In the genomic region with DNA sequence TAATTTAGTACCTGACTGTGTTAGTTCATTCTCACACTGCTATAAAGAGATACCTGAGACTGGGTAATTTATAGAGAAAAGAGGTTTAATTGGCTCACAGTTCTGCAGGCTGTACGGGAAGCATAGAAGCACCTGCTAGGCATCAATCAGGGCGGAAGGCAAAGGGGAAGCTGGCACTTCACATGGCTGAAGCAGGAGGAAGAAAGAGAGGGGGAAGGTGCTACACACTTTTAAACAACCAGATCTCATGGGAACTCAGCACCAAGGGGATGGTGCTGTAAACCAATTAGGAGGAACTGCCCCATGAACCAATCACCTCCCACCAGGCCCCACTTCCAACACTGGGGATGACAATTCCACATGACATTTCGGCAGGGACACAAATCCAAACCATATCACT, we compare ENCODE assay signal across 15 cellular contexts. TPM values are rescaled to one million over a fixed set of nuclear protein-coding genes. Genes with fewer than 3 reads are reported as not detected.
DNase-seq lines count a peak whose midpoint lies in the region; ATAC-seq and TF ChIP-seq lines count a peak whose summit lies in the region.
"Had no signal": no experiment of that assay in that cellular context is flagged by ENCODE, and none has a peak within 500 bp of the region (broad histone marks: within the 10 kb centered on the region; RNA-seq: fewer than 3 reads in every experiment).

No MANE protein-coding gene starts in this region.

- DNase-seq in NCI-H1436 (lab: John Stamatoyannopoulos, UW) (peak; percentile 10), NCI-H1436 treated with DMSO at 0.1 percent for 48 hours (lab: John Stamatoyannopoulos, UW) (no peak), T-helper 17 cell (no peak), NCI-H1092 treated with DMSO at 0.1 percent for 48 hours (lab: John Stamatoyannopoulos, UW) (no peak), NCI-H2196 (lab: John Stamatoyannopoulos, UW; ENCODE audit: unreplicated experiment) (no peak)
- DNase-seq in CD4-positive, alpha-beta memory T cell, result no peak
- no peak for DNase-seq in stimulated activated effector memory CD8-positive, alpha-beta T cell treated with anti-CD3 and anti-CD28 coated beads, Interleukin-12 subunit alpha, Interleukin-12 subunit beta, amount 100 ng/mL, for 72 hours (ENCODE audit: low spot score in 2 of 2)
- DNase-seq in activated CD8-positive, alpha-beta T cell treated with anti-CD3 and anti-CD28 coated beads for 36 hours, result no peak
- DNase-seq: 8988T, GM23248, HCEC 1CT, NCI-H1105, NCI-H2029, Right ventricle myocardium superior had no signal

- intact Hi-C loops in CD4-positive, alpha-beta memory T cell (cut with micrococcal nuclease), result no loop called here
- intact Hi-C loops in activated CD8-positive, alpha-beta T cell treated with anti-CD3 and anti-CD28 coated beads for 36 hours (cut with micrococcal nuclease), result no loop called here

- H3K27ac Mint-ChIP-seq in CD4-positive, alpha-beta memory T cell, result peak overlapping the region in 5 of 7 donors; percentile 1 to 61 (median 45)
- H3K27ac Mint-ChIP-seq in T-helper 17 cell, result peak overlapping the region; percentile 68
- peak overlapping the region; percentile 5 for H3K27ac Mint-ChIP-seq in stimulated activated effector memory CD8-positive, alpha-beta T cell treated with anti-CD3 and anti-CD28 coated beads, Interleukin-12 subunit alpha, Interleukin-12 subunit beta, amount 100 ng/mL, for 72 hours
- H3K27ac Mint-ChIP-seq in activated CD8-positive, alpha-beta T cell treated with anti-CD3 and anti-CD28 coated beads for 36 hours, result no peak overlapping the region

- POLR2A ChIA-PET in CD4-positive, alpha-beta memory T cell (lab: Charles Lee; ENCODE audit: partially characterized antibody), result no interaction called here
- POLR2A ChIA-PET in activated CD8-positive, alpha-beta T cell treated with anti-CD3 and anti-CD28 coated beads for 36 hours (lab: Charles Lee), result no interaction called here

- H3K27ac ChIP-seq in CD4-positive, alpha-beta memory T cell (ENCODE audit: low read depth, low read length), result no peak overlapping the region
- H3K27ac ChIP-seq: GM23248, SK-N-MC had no signal

- H3K36me3 Mint-ChIP-seq in CD4-positive, alpha-beta memory T cell, result peaks cover 38 to 43% of the 10 kb centered on the region in 2 donors
- H3K36me3 Mint-ChIP-seq in T-helper 17 cell (ENCODE audit: low read depth), result peaks cover 12% of the 10 kb centered on the region
- peaks cover 54% of the 10 kb centered on the region for H3K36me3 Mint-ChIP-seq in stimulated activated effector memory CD8-positive, alpha-beta T cell treated with anti-CD3 and anti-CD28 coated beads, Interleukin-12 subunit alpha, Interleukin-12 subunit beta, amount 100 ng/mL, for 72 hours
- peaks cover 21% of the 10 kb centered on the region for H3K36me3 Mint-ChIP-seq in activated CD8-positive, alpha-beta T cell treated with anti-CD3 and anti-CD28 coated beads for 36 hours (ENCODE audit: low read depth)

- no peaks in the 10 kb centered on the region for H3K27me3 Mint-ChIP-seq in CD4-positive, alpha-beta memory T cell
- H3K27me3 Mint-ChIP-seq in T-helper 17 cell, result no peaks in the 10 kb centered on the region
- H3K27me3 Mint-ChIP-seq in activated CD8-positive, alpha-beta T cell treated with anti-CD3 and anti-CD28 coated beads for 36 hours, result no peaks in the 10 kb centered on the region

- TF ChIP-seq CTCF in activated CD8-positive, alpha-beta T cell treated with anti-CD3 and anti-CD28 coated beads for 36 hours (IDR thresholded peaks at IDR 0.05), result no peak

- no peak overlapping the region for H3K4me3 ChIP-seq in CD4-positive, alpha-beta memory T cell (ENCODE audit: low read length in 2 of 2)
- H3K4me3 ChIP-seq: GM23248, SK-N-MC had no signal

- H3K4me1 Mint-ChIP-seq in CD4-positive, alpha-beta memory T cell, result peaks cover 18 to 24% (median 18%) of the 10 kb centered on the region in 4 donors
- H3K4me1 Mint-ChIP-seq in T-helper 17 cell, result peaks cover 19% of the 10 kb centered on the region
- H3K4me1 Mint-ChIP-seq in stimulated activated effector memory CD8-positive, alpha-beta T cell treated with anti-CD3 and anti-CD28 coated beads, Interleukin-12 subunit alpha, Interleukin-12 subunit beta, amount 100 ng/mL, for 72 hours, result peaks cover 6% of the 10 kb centered on the region
- peaks cover 18% of the 10 kb centered on the region for H3K4me1 Mint-ChIP-seq in activated CD8-positive, alpha-beta T cell treated with anti-CD3 and anti-CD28 coated beads for 36 hours (ENCODE audit: low read depth)

- H3K4me3 Mint-ChIP-seq in CD4-positive, alpha-beta memory T cell, result no peak overlapping the region
- H3K4me3 Mint-ChIP-seq in T-helper 17 cell, result no peak overlapping the region
- no peak overlapping the region for H3K4me3 Mint-ChIP-seq in stimulated activated effector memory CD8-positive, alpha-beta T cell treated with anti-CD3 and anti-CD28 coated beads, Interleukin-12 subunit alpha, Interleukin-12 subunit beta, amount 100 ng/mL, for 72 hours
- H3K4me3 Mint-ChIP-seq in activated CD8-positive, alpha-beta T cell treated with anti-CD3 and anti-CD28 coated beads for 36 hours, result no peak overlapping the region

- H3K27me3 ChIP-seq in CD4-positive, alpha-beta memory T cell (ENCODE audit: insufficient read depth, low read length), result no peaks in the 10 kb centered on the region

- peaks cover 18% of the 10 kb centered on the region for H3K36me3 ChIP-seq in CD4-positive, alpha-beta memory T cell (ENCODE audit: insufficient read depth, low read length)

- no peak for ATAC-seq in T-helper 17 cell
- ATAC-seq in stimulated activated effector memory CD8-positive, alpha-beta T cell treated with anti-CD3 and anti-CD28 coated beads, Interleukin-12 subunit alpha, Interleukin-12 subunit beta, amount 100 ng/mL, for 72 hours, result no peak
- ATAC-seq in activated CD8-positive, alpha-beta T cell treated with anti-CD3 and anti-CD28 coated beads for 36 hours, result no peak

- no peaks in the 10 kb centered on the region for H3K9me3 ChIP-seq in CD4-positive, alpha-beta memory T cell (ENCODE audit: control insufficient read depth in 1 of 2, low read length in 2 of 2)
- no peaks in the 10 kb centered on the region for H3K9me3 ChIP-seq in T-helper 17 cell (ENCODE audit: control insufficient read depth, low read length, poor library complexity, severe bottlenecking)

- H3K9me3 Mint-ChIP-seq in CD4-positive, alpha-beta memory T cell, result no peaks in the 10 kb centered on the region
- H3K9me3 Mint-ChIP-seq in stimulated activated effector memory CD8-positive, alpha-beta T cell treated with anti-CD3 and anti-CD28 coated beads, Interleukin-12 subunit alpha, Interleukin-12 subunit beta, amount 100 ng/mL, for 72 hours, result no peaks in the 10 kb centered on the region
- H3K9me3 Mint-ChIP-seq in activated CD8-positive, alpha-beta T cell treated with anti-CD3 and anti-CD28 coated beads for 36 hours, result no peaks in the 10 kb centered on the region

- peaks cover 6% of the 10 kb centered on the region for H3K4me1 ChIP-seq in CD4-positive, alpha-beta memory T cell (ENCODE audit: insufficient read depth, low read length)

- CTCF ChIA-PET in CD4-positive, alpha-beta memory T cell (lab: Charles Lee; ENCODE audit: partially characterized antibody), result interaction anchor here (1.5 kb wide), 1 partner anchor 205 kb away, joined by 3 read pairs; no protein-coding TSS in a partner anchor
- CTCF ChIA-PET in activated CD8-positive, alpha-beta T cell treated with anti-CD3 and anti-CD28 coated beads for 36 hours (lab: Charles Lee), result interaction anchor here (3.2 kb wide), 1 partner anchor 14 kb away, joined by 16 read pairs; no protein-coding TSS in a partner anchor

RNA-seq across cellular contexts. Expression of gene SHLD1, which starts 24.2 kb away (rescaled TPM):
- total RNA-seq in CD4-positive, alpha-beta memory T cell, result 10 to 100 TPM; 13.6 to 16.3 TPM
- 10 to 100 TPM; 20.2 to 22.0 TPM for polyA plus RNA-seq in CD4-positive, alpha-beta memory T cell
- 1 to 10 TPM; 9.2 to 9.4 TPM for total RNA-seq in T-helper 17 cell
- 1 to 10 TPM; 6.5 to 6.9 TPM for total RNA-seq in activated CD8-positive, alpha-beta T cell treated with anti-CD3 and anti-CD28 coated beads for 36 hours
